ENCODE assay signal across 1 cellular context in the genomic region with DNA sequence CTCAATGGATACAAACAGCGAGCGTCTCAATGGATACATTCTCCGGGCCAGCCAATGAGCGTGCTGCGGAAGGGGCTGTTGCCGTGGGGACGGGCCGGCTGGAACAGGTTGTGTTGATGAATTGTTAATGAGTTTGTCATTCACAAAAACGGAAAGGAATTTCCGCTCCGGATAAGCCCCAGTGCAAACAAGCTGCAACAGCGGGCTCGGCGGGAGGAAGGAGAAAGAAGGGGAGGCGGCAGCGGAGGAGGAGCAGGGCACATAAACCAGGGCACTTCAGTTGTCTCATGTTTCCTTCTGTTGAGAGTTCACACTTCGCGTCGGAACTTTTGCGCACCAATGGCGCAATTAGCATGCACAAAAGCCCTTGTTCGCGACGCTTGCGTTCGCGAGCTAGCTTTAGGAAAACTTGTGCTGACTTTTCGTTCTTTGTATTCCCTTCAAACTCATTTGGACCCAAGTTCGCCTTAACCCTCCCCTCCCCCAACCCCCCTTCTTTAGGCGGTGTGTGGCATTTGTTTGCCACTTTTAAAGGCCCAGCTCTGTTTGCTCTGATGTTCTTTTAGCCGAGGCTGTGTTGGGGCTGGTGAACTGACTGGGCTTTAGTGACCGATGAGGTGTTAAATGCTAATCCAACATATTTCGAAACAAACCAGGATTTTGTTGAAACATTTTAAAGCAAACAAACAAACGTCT.
TF ChIP-seq lines count a peak whose summit lies in the region.

A gene with protein sequence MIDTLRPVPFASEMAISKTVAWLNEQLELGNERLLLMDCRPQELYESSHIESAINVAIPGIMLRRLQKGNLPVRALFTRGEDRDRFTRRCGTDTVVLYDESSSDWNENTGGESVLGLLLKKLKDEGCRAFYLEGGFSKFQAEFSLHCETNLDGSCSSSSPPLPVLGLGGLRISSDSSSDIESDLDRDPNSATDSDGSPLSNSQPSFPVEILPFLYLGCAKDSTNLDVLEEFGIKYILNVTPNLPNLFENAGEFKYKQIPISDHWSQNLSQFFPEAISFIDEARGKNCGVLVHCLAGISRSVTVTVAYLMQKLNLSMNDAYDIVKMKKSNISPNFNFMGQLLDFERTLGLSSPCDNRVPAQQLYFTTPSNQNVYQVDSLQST (minus strand): TSS at position 10 of the 696 bp plus-strand sequence. CDS start 462 bp downstream, outside the sequence.

TF ChIP-seq in A549, 52 proteins besides CTCF, POLR2A, EP300 and RAD21 (continued from another document):
- TF ChIP-seq MAZ (IDR thresholded peaks at IDR 0.05; ENCODE audit: borderline replicate concordance, low read depth, low read length) = 0 out of 2 replicates have a peak, but pooled peaks have one; percentile 50
- TF ChIP-seq JUNB (IDR thresholded peaks at IDR 0.05) = peak; percentile 52; the same call in 1 of the 2 replicates
- TF ChIP-seq, protein P1, sequence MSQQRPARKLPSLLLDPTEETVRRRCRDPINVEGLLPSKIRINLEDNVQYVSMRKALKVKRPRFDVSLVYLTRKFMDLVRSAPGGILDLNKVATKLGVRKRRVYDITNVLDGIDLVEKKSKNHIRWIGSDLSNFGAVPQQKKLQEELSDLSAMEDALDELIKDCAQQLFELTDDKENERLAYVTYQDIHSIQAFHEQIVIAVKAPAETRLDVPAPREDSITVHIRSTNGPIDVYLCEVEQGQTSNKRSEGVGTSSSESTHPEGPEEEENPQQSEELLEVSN (IDR thresholded peaks at IDR 0.05; ENCODE audit: borderline replicate concordance, low read depth) = peak; percentile 78
- TF ChIP-seq EHF (CRISPR knock-in tag; IDR thresholded peaks at IDR 0.05) = no peak
- peak in 1 of 2 experiments; percentile 57; a peak in 3 of 4 replicates for TF ChIP-seq CEBPB (IDR thresholded peaks at IDR 0.05)
TF ChIP-seq in A549: peak in this region for 14.
